Comparison of ENCODE assay signal across 8 cellular contexts in genomic region chr6:62150048-62150663, GRCh38.
DNase-seq lines count a peak whose midpoint lies in the region; ATAC-seq and TF ChIP-seq lines count a peak whose summit lies in the region.

No MANE protein-coding gene starts in this region.

- no peaks in the 10 kb centered on the region for H3K27me3 Mint-ChIP-seq in activated CD8-positive, alpha-beta T cell treated with anti-CD3 and anti-CD28 coated beads for 36 hours
- H3K27me3 Mint-ChIP-seq in activated CD4-positive, alpha-beta T cell treated with anti-CD3 and anti-CD28 coated beads, Interleukin-2, amount 10 ng/mL, durations not matched to agents 24 days and 14 days = no peaks in the 10 kb centered on the region
- no peaks in the 10 kb centered on the region for H3K27me3 Mint-ChIP-seq in activated T-helper 17 cell treated with anti-CD3 and anti-CD28 coated beads, Interleukin-2, amount 50 U/mL, for 72 hours

- no peaks in the 10 kb centered on the region for H3K9me3 Mint-ChIP-seq in activated CD8-positive, alpha-beta T cell treated with anti-CD3 and anti-CD28 coated beads for 36 hours
- no peaks in the 10 kb centered on the region for H3K9me3 Mint-ChIP-seq in activated CD4-positive, alpha-beta T cell treated with anti-CD3 and anti-CD28 coated beads, Interleukin-2, amount 10 ng/mL, durations not matched to agents 24 days and 14 days
- H3K9me3 Mint-ChIP-seq in activated T-helper 17 cell treated with anti-CD3 and anti-CD28 coated beads, Interleukin-2, amount 50 U/mL, for 72 hours = peaks cover 7% of the 10 kb centered on the region

- H3K36me3 Mint-ChIP-seq in activated CD8-positive, alpha-beta T cell treated with anti-CD3 and anti-CD28 coated beads for 36 hours (ENCODE audit: low read depth) = no peaks in the 10 kb centered on the region
- H3K36me3 Mint-ChIP-seq in activated CD4-positive, alpha-beta T cell treated with anti-CD3 and anti-CD28 coated beads, Interleukin-2, amount 10 ng/mL, durations not matched to agents 24 days and 14 days (ENCODE audit: low read depth) = no peaks in the 10 kb centered on the region
- no peaks in the 10 kb centered on the region for H3K36me3 Mint-ChIP-seq in activated T-helper 17 cell treated with anti-CD3 and anti-CD28 coated beads, Interleukin-2, amount 50 U/mL, for 72 hours (ENCODE audit: low read depth)

- no peak overlapping the region for H3K27ac Mint-ChIP-seq in activated CD8-positive, alpha-beta T cell treated with anti-CD3 and anti-CD28 coated beads for 36 hours
- no peak overlapping the region for H3K27ac Mint-ChIP-seq in activated CD4-positive, alpha-beta T cell treated with anti-CD3 and anti-CD28 coated beads, Interleukin-2, amount 10 ng/mL, durations not matched to agents 24 days and 14 days
- H3K27ac Mint-ChIP-seq in activated T-helper 17 cell treated with anti-CD3 and anti-CD28 coated beads, Interleukin-2, amount 50 U/mL, for 72 hours = no peak overlapping the region

- H3K4me3 ChIP-seq in AG04449 (ENCODE audit: low read depth, low read length) = no peak overlapping the region

- TF ChIP-seq CTCF in AG04449 (IDR thresholded peaks at IDR 0.05; ENCODE audit: insufficient read depth, low read length, missing control alignments) (peak; percentile 12), GM12873 (IDR thresholded peaks at IDR 0.05; ENCODE audit: insufficient read depth, low read depth, low read length, missing control alignments) (peak; percentile 64)
- peak; percentile 56 for TF ChIP-seq CTCF in activated CD8-positive, alpha-beta T cell treated with anti-CD3 and anti-CD28 coated beads for 36 hours (IDR thresholded peaks at IDR 0.05)

- intact Hi-C loops in activated CD8-positive, alpha-beta T cell treated with anti-CD3 and anti-CD28 coated beads for 36 hours (cut with micrococcal nuclease) = no loop called here
- intact Hi-C loops in activated CD4-positive, alpha-beta T cell treated with anti-CD3 and anti-CD28 coated beads, Interleukin-2, amount 10 ng/mL, durations not matched to agents 24 days and 14 days (cut with micrococcal nuclease) = no loop called here

- H3K4me1 Mint-ChIP-seq in activated CD8-positive, alpha-beta T cell treated with anti-CD3 and anti-CD28 coated beads for 36 hours (ENCODE audit: low read depth) = no peaks in the 10 kb centered on the region
- H3K4me1 Mint-ChIP-seq in activated CD4-positive, alpha-beta T cell treated with anti-CD3 and anti-CD28 coated beads, Interleukin-2, amount 10 ng/mL, durations not matched to agents 24 days and 14 days = no peaks in the 10 kb centered on the region
- no peaks in the 10 kb centered on the region for H3K4me1 Mint-ChIP-seq in activated T-helper 17 cell treated with anti-CD3 and anti-CD28 coated beads, Interleukin-2, amount 50 U/mL, for 72 hours

- DNase-seq in AG04449 (ENCODE audit: low read depth, low spot score) (no peak), NCI-H1105 treated with DMSO at 0.1 percent for 48 hours (lab: John Stamatoyannopoulos, UW) (peak; percentile 30), kidney glomerular epithelial cell (lab: John Stamatoyannopoulos, UW) (peak; percentile 47)
- peak; percentile 2 for DNase-seq in activated CD8-positive, alpha-beta T cell treated with anti-CD3 and anti-CD28 coated beads for 36 hours
- DNase-seq in activated CD4-positive, alpha-beta T cell treated with anti-CD3 and anti-CD28 coated beads, Interleukin-2, amount 10 ng/mL, durations not matched to agents 24 days and 14 days = no peak

- ATAC-seq in HG02678 (IDR thresholded peaks at IDR 0.05; ENCODE audit: unreplicated experiment) = peak; percentile 85
- no peak for ATAC-seq in activated CD8-positive, alpha-beta T cell treated with anti-CD3 and anti-CD28 coated beads for 36 hours
- ATAC-seq in activated T-helper 17 cell treated with anti-CD3 and anti-CD28 coated beads, Interleukin-2, amount 50 U/mL, for 72 hours (replicated peaks) = no peak

- CTCF ChIA-PET in AG04449 (lab: Yijun Ruan, JAX) = no interaction called here
- CTCF ChIA-PET in activated CD8-positive, alpha-beta T cell treated with anti-CD3 and anti-CD28 coated beads for 36 hours (lab: Charles Lee) = no interaction called here

- POLR2A ChIA-PET in AG04449 (lab: Yijun Ruan, JAX) = no interaction called here
- POLR2A ChIA-PET in activated CD8-positive, alpha-beta T cell treated with anti-CD3 and anti-CD28 coated beads for 36 hours (lab: Charles Lee) = no interaction called here

- H3K4me3 Mint-ChIP-seq in activated CD8-positive, alpha-beta T cell treated with anti-CD3 and anti-CD28 coated beads for 36 hours = no peak overlapping the region
- H3K4me3 Mint-ChIP-seq in activated CD4-positive, alpha-beta T cell treated with anti-CD3 and anti-CD28 coated beads, Interleukin-2, amount 10 ng/mL, durations not matched to agents 24 days and 14 days = no peak overlapping the region
- no peak overlapping the region for H3K4me3 Mint-ChIP-seq in activated T-helper 17 cell treated with anti-CD3 and anti-CD28 coated beads, Interleukin-2, amount 50 U/mL, for 72 hours

Comparison
In these comparisons a context has a peak if more than half of its experiments do, and no peak if none do; other contexts are left out.
1. DNase-seq: peak in NCI-H1105 treated with DMSO at 0.1 percent for 48 hours (single experiment), activated CD8-positive, alpha-beta T cell treated with anti-CD3 and anti-CD28 coated beads for 36 hours (single experiment) and kidney glomerular epithelial cell (single experiment); none in AG04449 (single experiment) and activated CD4-positive, alpha-beta T cell treated with anti-CD3 and anti-CD28 coated beads, Interleukin-2, amount 10 ng/mL, durations not matched to agents 24 days and 14 days (single experiment).
2. CTCF ChIP-seq: peak in every context shown above with its lines; median percentile 64 in GM12873; 56 in activated CD8-positive, alpha-beta T cell treated with anti-CD3 and anti-CD28 coated beads for 36 hours; 12 in AG04449.